In the genomic region with DNA sequence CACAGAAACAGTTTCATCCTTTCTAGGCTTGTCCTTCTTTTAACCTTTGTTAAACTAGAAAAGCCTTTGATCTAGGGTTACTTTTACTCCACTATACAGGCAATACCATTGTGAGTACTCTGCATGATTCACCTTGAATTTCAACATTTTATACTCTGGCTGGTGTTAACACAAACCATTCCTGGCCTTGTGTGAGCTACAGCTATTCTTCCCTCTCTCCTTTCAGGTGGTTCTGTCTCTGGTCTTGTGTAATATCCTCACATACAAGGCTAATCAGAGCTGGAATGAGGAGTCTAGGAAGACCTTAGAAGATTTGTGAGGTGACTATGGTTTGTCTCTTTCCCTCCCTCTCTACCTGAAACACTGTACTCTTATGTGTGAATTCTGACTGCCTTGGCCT, we compare ENCODE assay signal across 28 cellular contexts.
"Had no signal": no experiment of that assay in that cellular context is flagged by ENCODE, and none has a peak within 500 bp of the region (broad histone marks: within the 10 kb centered on the region; RNA-seq: fewer than 3 reads in every experiment).

No MANE protein-coding gene starts in this region.

- H3K27me3 Mint-ChIP-seq: progenitor cell of endocrine pancreas; stimulated activated naive B cell treated with anti-CD40 and anti-IgM and Interleukin-4, amounts not matched to agents 10 μg/mL and 1 μg/mL and 100 μg/mL, for 72 hours; stimulated activated naive CD8-positive, alpha-beta T cell treated with anti-CD3 and anti-CD28 coated beads, Interleukin-15, Interleukin-2, amounts not matched to agents 100 ng/mL and 50 ng/mL, for 24 hours had no signal

- H3K36me3 Mint-ChIP-seq: neural progenitor cell; stimulated activated effector memory CD8-positive, alpha-beta T cell treated with anti-CD3 and anti-CD28 coated beads, Interleukin-12 subunit alpha, Interleukin-12 subunit beta, amount 100 ng/mL, for 72 hours; stimulated activated naive B cell treated with anti-CD40 and anti-IgM and Interleukin-4, amounts not matched to agents 10 μg/mL and 1 μg/mL and 100 μg/mL, for 72 hours had no signal

- H3K9me3 ChIP-seq: ovary, psoas muscle, right lobe of liver, sigmoid colon, thyroid gland, upper lobe of left lung, vagina had no signal

- H3K4me1 Mint-ChIP-seq: nephron; neural progenitor cell; stimulated activated effector memory CD8-positive, alpha-beta T cell treated with anti-CD3 and anti-CD28 coated beads, Interleukin-12 subunit alpha, Interleukin-12 subunit beta, amount 100 ng/mL, for 72 hours; stimulated activated naive B cell treated with anti-CD40 and anti-IgM and Interleukin-4, amounts not matched to agents 10 μg/mL and 1 μg/mL and 100 μg/mL, for 72 hours had no signal

- H3K27ac ChIP-seq: neural progenitor cell, ovary, parathyroid adenoma, psoas muscle, right lobe of liver, sigmoid colon, stomach, thoracic aorta, thyroid gland, tibial nerve, upper lobe of left lung, vagina had no signal

- H3K4me3 ChIP-seq: neural progenitor cell, ovary, psoas muscle, right lobe of liver, sigmoid colon, stomach, thoracic aorta, thyroid gland, tibial nerve, upper lobe of left lung, vagina had no signal

- H3K27ac Mint-ChIP-seq: nephron; neural progenitor cell; progenitor cell of endocrine pancreas; stimulated activated effector memory CD8-positive, alpha-beta T cell treated with anti-CD3 and anti-CD28 coated beads, Interleukin-12 subunit alpha, Interleukin-12 subunit beta, amount 100 ng/mL, for 72 hours; stimulated activated naive B cell treated with anti-CD40 and anti-IgM and Interleukin-4, amounts not matched to agents 10 μg/mL and 1 μg/mL and 100 μg/mL, for 72 hours; stimulated activated naive CD8-positive, alpha-beta T cell treated with anti-CD3 and anti-CD28 coated beads, Interleukin-15, Interleukin-2, amounts not matched to agents 100 ng/mL and 50 ng/mL, for 24 hours had no signal

- H3K27me3 ChIP-seq: neural progenitor cell, ovary, right lobe of liver, sigmoid colon, stomach, thyroid gland, tibial nerve, upper lobe of left lung, vagina had no signal

- ATAC-seq: psoas muscle; right cardiac atrium; right lobe of liver; stimulated activated effector memory CD8-positive, alpha-beta T cell treated with anti-CD3 and anti-CD28 coated beads, Interleukin-12 subunit alpha, Interleukin-12 subunit beta, amount 100 ng/mL, for 72 hours; stimulated activated naive B cell treated with anti-CD40 and anti-IgM and Interleukin-4, amounts not matched to agents 10 μg/mL and 1 μg/mL and 100 μg/mL, for 72 hours had no signal

- DNase-seq: occipital lobe; ovary; posterior cingulate gyrus; psoas muscle; right cardiac atrium; right lobe of liver; sigmoid colon; small intestine; stimulated activated CD4-positive, alpha-beta T cell treated with anti-CD3 and anti-CD28 coated beads, Interleukin-15, amount 100 ng/mL, for 24 hours; stimulated activated CD4-positive, alpha-beta T cell treated with anti-CD3 and anti-CD28 coated beads, Interleukin-2, amount 100 ng/mL, for 24 hours; stimulated activated CD4-positive, alpha-beta T cell treated with anti-CD3 and anti-CD28 coated beads, Interleukin-2, amount 100 ng/mL, for 48 hours; stimulated activated CD4-positive, alpha-beta T cell treated with anti-CD3 and anti-CD28 coated beads, Interleukin-4, amount 100 ng/mL, for 24 hours; stimulated activated naive B cell treated with anti-CD40 and anti-IgM and Interleukin-4, amounts not matched to agents 10 μg/mL and 1 μg/mL and 100 μg/mL, for 72 hours; stimulated activated naive CD4-positive, alpha-beta T cell treated with Interleukin-2 at 50 U/mL for 16 hours; stomach; thyroid gland; trophoblast cell; upper lobe of left lung had no signal

- H3K4me3 Mint-ChIP-seq: nephron; neural progenitor cell; stimulated activated effector memory CD8-positive, alpha-beta T cell treated with anti-CD3 and anti-CD28 coated beads, Interleukin-12 subunit alpha, Interleukin-12 subunit beta, amount 100 ng/mL, for 72 hours; stimulated activated naive B cell treated with anti-CD40 and anti-IgM and Interleukin-4, amounts not matched to agents 10 μg/mL and 1 μg/mL and 100 μg/mL, for 72 hours; stimulated activated naive CD8-positive, alpha-beta T cell treated with anti-CD3 and anti-CD28 coated beads, Interleukin-15, Interleukin-2, amounts not matched to agents 100 ng/mL and 50 ng/mL, for 24 hours had no signal

- H3K36me3 ChIP-seq: neural progenitor cell, ovary, right lobe of liver, sigmoid colon, stomach, thoracic aorta, thyroid gland, tibial nerve, upper lobe of left lung, vagina had no signal

- H3K4me1 ChIP-seq: neural progenitor cell, parathyroid adenoma, psoas muscle, right lobe of liver, sigmoid colon, stomach, thyroid gland, tibial nerve, upper lobe of left lung, vagina had no signal

- FAIRE-seq: small intestine, urothelium cell line had no signal
